23 cellular contexts compared by ENCODE assay signal in the genomic region with DNA sequence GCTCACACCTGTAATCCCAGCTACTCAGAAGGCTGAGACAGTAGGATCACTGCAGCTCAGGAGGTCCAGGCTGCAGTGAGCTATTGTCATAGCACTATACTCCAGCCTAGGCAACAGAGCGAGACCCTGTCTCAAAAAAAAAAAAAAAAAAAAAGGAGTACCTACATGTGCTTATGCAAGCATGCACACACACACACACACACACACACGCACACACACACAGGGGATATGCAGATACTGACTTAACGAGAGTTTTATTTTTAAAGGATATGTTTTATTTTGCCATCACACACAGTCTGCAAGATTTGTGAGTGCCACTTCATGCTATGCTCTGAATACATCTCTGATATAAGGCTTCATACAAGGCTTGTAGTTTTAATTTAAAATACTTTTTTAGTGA.
"Had no signal": no experiment of that assay in that cellular context is flagged by ENCODE, and none has a peak within 500 bp of the region (broad histone marks: within the 10 kb centered on the region; RNA-seq: fewer than 3 reads in every experiment).

No MANE protein-coding gene starts in this region.

- H3K4me1 Mint-ChIP-seq: naive thymus-derived CD4-positive, alpha-beta T cell had no signal

- H3K4me3 Mint-ChIP-seq: naive thymus-derived CD4-positive, alpha-beta T cell had no signal

- H3K36me3 ChIP-seq: esophagus squamous epithelium, gastrocnemius medialis, heart right ventricle, left lung, lower lobe of right lung had no signal

- H3K27ac ChIP-seq: coronary artery, dorsolateral prefrontal cortex, epithelial cell of prostate, esophagus squamous epithelium, gastrocnemius medialis, heart right ventricle, left lung, lower lobe of right lung had no signal

- H3K4me1 ChIP-seq: esophagus squamous epithelium, gastrocnemius medialis, heart right ventricle, left lung, lower lobe of right lung had no signal

- H3K36me3 Mint-ChIP-seq: naive thymus-derived CD4-positive, alpha-beta T cell had no signal

- H3K4me3 ChIP-seq: coronary artery, dorsolateral prefrontal cortex, esophagus squamous epithelium, gastrocnemius medialis, heart right ventricle, left lung, lower lobe of right lung had no signal

- H3K27me3 Mint-ChIP-seq: naive thymus-derived CD4-positive, alpha-beta T cell had no signal

- H3K27ac Mint-ChIP-seq: naive thymus-derived CD4-positive, alpha-beta T cell had no signal

- ATAC-seq: esophagus mucosa; gastrocnemius medialis; heart right ventricle; left cardiac atrium; left lung; left ventricle myocardium superior; lower lobe of right lung; naive thymus-derived CD4-positive, alpha-beta T cell had no signal

- DNase-seq: dermis blood vessel endothelial cell; dorsolateral prefrontal cortex; effector CD4-positive, alpha-beta T cell; effector memory CD4-positive, alpha-beta T cell; erythroblast; esophagus squamous epithelium; foreskin fibroblast; foreskin melanocyte; gastrocnemius medialis; glutamatergic neuron; head of caudate nucleus; heart right ventricle; hippocampal formation; left cardiac atrium; left lung; left ventricle myocardium superior; lower lobe of right lung; mesenchymal stem cell; midbrain; naive thymus-derived CD4-positive, alpha-beta T cell had no signal

- H3K27me3 ChIP-seq: dorsolateral prefrontal cortex, esophagus squamous epithelium, gastrocnemius medialis, heart right ventricle, left lung had no signal

- H3K9me3 ChIP-seq: esophagus squamous epithelium, gastrocnemius medialis, lower lobe of right lung had no signal
